Comparison of ENCODE assay signal across 26 cellular contexts in the genomic region with DNA sequence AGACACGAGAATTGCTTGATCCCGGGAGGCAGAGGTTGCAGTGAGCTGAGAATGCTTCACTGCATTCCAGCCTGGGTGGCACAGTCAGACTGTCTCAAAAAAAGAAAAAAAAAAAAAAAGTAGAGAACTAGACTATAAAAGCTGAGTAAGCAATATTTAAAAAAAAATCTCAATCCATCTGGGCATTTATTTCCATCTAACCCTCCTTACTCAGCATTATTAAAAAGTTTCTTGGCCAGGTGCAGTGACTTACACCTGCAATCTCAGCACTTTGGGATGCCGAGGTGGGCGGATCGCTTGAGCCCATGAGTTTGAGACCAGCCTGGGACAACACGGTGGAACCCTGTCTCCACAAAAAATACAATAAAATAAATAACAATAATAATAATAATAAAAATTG.
"Had no signal": no experiment of that assay in that cellular context is flagged by ENCODE, and none has a peak within 500 bp of the region (broad histone marks: within the 10 kb centered on the region; RNA-seq: fewer than 3 reads in every experiment).

No MANE protein-coding gene starts in this region.

- ATAC-seq: activated CD8-positive, alpha-beta T cell treated with anti-CD3 and anti-CD28 coated beads, Interleukin-2, amount 10 ng/mL, durations not matched to agents 7 days and 5 days; SK-N-SH treated with all-trans-retinoic acid at 6 μM for 48 hours; WTC11 had no signal

- H3K4me3 Mint-ChIP-seq: activated CD8-positive, alpha-beta T cell treated with anti-CD3 and anti-CD28 coated beads, Interleukin-2, amount 10 ng/mL, durations not matched to agents 7 days and 5 days; activated naive CD4-positive, alpha-beta T cell treated with anti-CD3 and anti-CD28 coated beads for 36 hours; activated T-cell treated with anti-CD3 and anti-CD28 coated beads, Interleukin-2, amount 50 U/mL, for 24 hours; WTC11 had no signal

- H3K27ac Mint-ChIP-seq: activated CD8-positive, alpha-beta T cell treated with anti-CD3 and anti-CD28 coated beads, Interleukin-2, amount 10 ng/mL, durations not matched to agents 7 days and 5 days; activated naive CD4-positive, alpha-beta T cell treated with anti-CD3 and anti-CD28 coated beads for 36 hours; activated T-cell treated with anti-CD3 and anti-CD28 coated beads, Interleukin-2, amount 50 U/mL, for 24 hours; WTC11 had no signal

- H3K27ac ChIP-seq: breast epithelium, KMS-11, Peyer's patch, SJSA1 had no signal

- DNase-seq: activated CD4-positive, alpha-beta T cell treated with anti-CD3 and anti-CD28 coated beads for 48 hours; activated CD4-positive, alpha-beta T cell treated with anti-CD3 and anti-CD28 coated beads, Interleukin-2, amount 50 U/mL, for 4 hours; activated CD4-positive, CD25-positive, alpha-beta regulatory T cell treated with anti-CD3 and anti-CD28 coated beads, Interleukin-2, amount 50 U/mL, for 72 hours; activated CD8-positive, alpha-beta memory T cell treated with anti-CD3 and anti-CD28 coated beads, Interleukin-2, amount 50 U/mL, for 48 hours; activated CD8-positive, alpha-beta T cell treated with anti-CD3 and anti-CD28 coated beads, Interleukin-2, amount 10 ng/mL, durations not matched to agents 7 days and 5 days; activated effector memory CD4-positive, alpha-beta T cell treated with anti-CD3 and anti-CD28 coated beads, Interleukin-2, amount 50 U/mL, for 16 hours; activated naive CD4-positive, alpha-beta T cell treated with anti-CD3 and anti-CD28 coated beads for 36 hours; activated T-cell treated with anti-CD3 and anti-CD28 coated beads, Interleukin-2, amount 50 U/mL, for 24 hours; aorta; caudate nucleus; MG63; NCI-H1105 treated with DMSO at 0.1 percent for 48 hours; NCI-H1436 treated with DMSO at 0.1 percent for 48 hours; NCI-H187; NCI-H2081; NCI-H510A treated with DMSO at 0.1 percent for 48 hours; NCI-H69; Peyer's patch; SHP77; SW 1271; T-helper 9 cell had no signal

- H3K9me3 ChIP-seq: breast epithelium, MG63, Peyer's patch, SJSA1 had no signal

- H3K9ac ChIP-seq: KMS-11 had no signal

- H3K4me2 ChIP-seq: KMS-11 had no signal

- H3K4me3 ChIP-seq: breast epithelium, MG63, Peyer's patch, SJSA1 had no signal

- H3K36me3 ChIP-seq: breast epithelium, Peyer's patch had no signal

- H3K27me3 Mint-ChIP-seq: activated T-cell treated with anti-CD3 and anti-CD28 coated beads, Interleukin-2, amount 50 U/mL, for 24 hours had no signal

- H3K9me3 Mint-ChIP-seq: activated naive CD4-positive, alpha-beta T cell treated with anti-CD3 and anti-CD28 coated beads for 36 hours; activated T-cell treated with anti-CD3 and anti-CD28 coated beads, Interleukin-2, amount 50 U/mL, for 24 hours; WTC11 had no signal

- H3K27me3 ChIP-seq: breast epithelium, MG63, Peyer's patch, SJSA1 had no signal
